Comparison of ENCODE assay signal across 8 cellular contexts in genomic region chr1:234610061-234610581, GRCh38. TPM values are rescaled to one million over a fixed set of nuclear protein-coding genes. Genes with fewer than 3 reads are reported as not detected.
A peak's percentile ranks its signal among the peaks of the same experiment; 100 is the strongest.
DNase-seq lines count a peak whose midpoint lies in the region; ATAC-seq, FAIRE-seq and TF ChIP-seq lines count a peak whose summit lies in the region.

Gene IRF2BP2, minus strand, starts transcription at chr1:234610178. Its CDS starts 684 bp downstream, at chr1:234609494.

- peak within 1 kb of the TSS; percentile 83 to 98 (median 91) for H3K4me3 Mint-ChIP-seq in IgD-negative memory B cell
- H3K4me3 Mint-ChIP-seq in naive thymus-derived CD8-positive, alpha-beta T cell: peak within 1 kb of the TSS; percentile 86 to 97 (median 94)
- peak within 1 kb of the TSS; percentile 86 to 89 for H3K4me3 Mint-ChIP-seq in stimulated activated naive CD8-positive, alpha-beta T cell treated with anti-CD3 and anti-CD28 coated beads, Interleukin-15, amount 100 ng/mL, for 72 hours

- no peaks in the 10 kb centered on the region for H3K27me3 Mint-ChIP-seq in IgD-negative memory B cell
- peaks cover 0 to 1% (median 0%) of the 10 kb centered on the region in 5 donors for H3K27me3 Mint-ChIP-seq in naive thymus-derived CD8-positive, alpha-beta T cell
- H3K27me3 Mint-ChIP-seq in stimulated activated naive CD8-positive, alpha-beta T cell treated with anti-CD3 and anti-CD28 coated beads, Interleukin-15, amount 100 ng/mL, for 72 hours: no peaks in the 10 kb centered on the region

- DNase-seq in AG08395 (ENCODE audit: low spot score) (peak; percentile 90), GM19239 (ENCODE audit: insufficient read length, low spot score) (peak; percentile 67), RPMI8226 (peak; percentile 93), fibroblast of mammary gland (ENCODE audit: low read depth) (peak; percentile 75)
- DNase-seq in activated T-helper 1 cell treated with anti-CD3 and anti-CD28 coated beads, Interleukin-2, amount 50 U/mL, for 16 hours (ENCODE audit: low read depth in 1 of 2, low spot score in 1 of 2): peak; percentile 58 to 76
- peak; percentile 78 to 91 (median 82) for DNase-seq in naive thymus-derived CD8-positive, alpha-beta T cell
- DNase-seq in stimulated activated naive CD8-positive, alpha-beta T cell treated with anti-CD3 and anti-CD28 coated beads, Interleukin-15, amount 100 ng/mL, for 72 hours: peak; percentile 89

- peak within 1 kb of the TSS; percentile 91 to 98 (median 95) for H3K27ac Mint-ChIP-seq in IgD-negative memory B cell
- peak within 1 kb of the TSS; percentile 95 to 100 (median 100) for H3K27ac Mint-ChIP-seq in naive thymus-derived CD8-positive, alpha-beta T cell
- peak within 1 kb of the TSS; percentile 96 to 99 for H3K27ac Mint-ChIP-seq in stimulated activated naive CD8-positive, alpha-beta T cell treated with anti-CD3 and anti-CD28 coated beads, Interleukin-15, amount 100 ng/mL, for 72 hours

- POLR2A ChIA-PET in naive thymus-derived CD8-positive, alpha-beta T cell (lab: Charles Lee): interaction anchor here (0.6 to 8.3 kb wide), 19 partner anchors 11 to 473 kb away, joined by 3 to 217 read pairs (median 5); partner anchors contain the start of gene COA6

- H3K9me3 Mint-ChIP-seq in IgD-negative memory B cell: peaks cover 0 to 2% (median 1%) of the 10 kb centered on the region in 3 donors
- peaks cover 0 to 4% (median 0%) of the 10 kb centered on the region in 9 donors for H3K9me3 Mint-ChIP-seq in naive thymus-derived CD8-positive, alpha-beta T cell
- no peaks in the 10 kb centered on the region for H3K9me3 Mint-ChIP-seq in stimulated activated naive CD8-positive, alpha-beta T cell treated with anti-CD3 and anti-CD28 coated beads, Interleukin-15, amount 100 ng/mL, for 72 hours

- H3K36me3 Mint-ChIP-seq in IgD-negative memory B cell: peaks cover 9% of the 10 kb centered on the region
- H3K36me3 Mint-ChIP-seq in naive thymus-derived CD8-positive, alpha-beta T cell: peaks cover 10 to 29% (median 25%) of the 10 kb centered on the region in 3 donors

- peak; percentile 6 to 8 for ATAC-seq in naive thymus-derived CD8-positive, alpha-beta T cell
- peak; percentile 8 for ATAC-seq in stimulated activated naive CD8-positive, alpha-beta T cell treated with anti-CD3 and anti-CD28 coated beads, Interleukin-15, amount 100 ng/mL, for 72 hours

- no peak for TF ChIP-seq CTCF in fibroblast of mammary gland (conservative IDR thresholded peaks at IDR 0.05; ENCODE audit: control insufficient read depth, insufficient read depth, low read depth, low read length)

- H3K4me3 ChIP-seq in fibroblast of mammary gland (ENCODE audit: control insufficient read depth, low read depth, low read length): peak within 1 kb of the TSS; percentile 84

- no peak for FAIRE-seq in GM19239 (lab: Jason Lieb, UNC)

- peaks cover 43 to 48% (median 45%) of the 10 kb centered on the region in 3 donors for H3K4me1 Mint-ChIP-seq in IgD-negative memory B cell
- peaks cover 43 to 65% (median 60%) of the 10 kb centered on the region in 4 donors for H3K4me1 Mint-ChIP-seq in naive thymus-derived CD8-positive, alpha-beta T cell
- H3K4me1 Mint-ChIP-seq in stimulated activated naive CD8-positive, alpha-beta T cell treated with anti-CD3 and anti-CD28 coated beads, Interleukin-15, amount 100 ng/mL, for 72 hours: peaks cover 37% of the 10 kb centered on the region

RNA-seq across cellular contexts. Expression of gene IRF2BP2, which starts in this region (rescaled TPM):
- polyA plus RNA-seq in IgD-negative memory B cell: 39.1 TPM
- 100 to 1,000 TPM; 165 to 183 TPM for total RNA-seq in naive thymus-derived CD8-positive, alpha-beta T cell
- 10 to 100 TPM; 25.8 to 51.0 (median 30.4) TPM for polyA plus RNA-seq in naive thymus-derived CD8-positive, alpha-beta T cell

Comparison
In these comparisons a context has a peak if more than half of its experiments do, and no peak if none do; other contexts are left out.
1. Peak in every context shown above with its lines: DNase-seq, ATAC-seq and H3K4me3 ChIP-seq.